ENCODE assay signal across 26 cellular contexts in the genomic region with DNA sequence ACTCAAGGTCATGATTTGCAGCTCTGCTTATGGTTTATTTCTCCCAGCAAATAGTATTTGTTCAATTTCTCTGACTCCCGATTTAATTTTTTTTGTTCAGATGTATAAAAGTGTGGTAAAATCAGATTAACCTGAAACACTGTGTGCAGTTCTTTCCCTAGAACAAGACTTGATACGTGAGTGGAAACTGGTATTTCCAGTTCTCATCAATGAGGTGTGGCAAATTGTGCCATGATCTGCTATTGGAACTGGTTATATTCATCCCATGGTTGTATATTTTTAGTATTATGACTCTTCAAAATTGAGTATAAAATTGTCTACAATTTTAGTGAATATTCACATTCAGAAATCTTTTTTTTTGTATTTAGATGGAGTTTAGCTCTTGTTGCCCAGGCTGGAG.
DNase-seq lines count a peak whose midpoint lies in the region; ATAC-seq, FAIRE-seq and TF ChIP-seq lines count a peak whose summit lies in the region.
"Had no signal": no experiment of that assay in that cellular context is flagged by ENCODE, and none has a peak within 500 bp of the region (broad histone marks: within the 10 kb centered on the region; RNA-seq: fewer than 3 reads in every experiment).

No MANE protein-coding gene starts in this region.

- H3K9me3 ChIP-seq in mammary epithelial cell (replicated peaks; ENCODE audit: insufficient read depth, low read length) (no peaks in the 10 kb centered on the region), mucosa of rectum (ENCODE audit: control insufficient read depth in 2 of 2, low read length in 2 of 2) (no peaks in the 10 kb centered on the region)
- H3K9me3 ChIP-seq: heart left ventricle, psoas muscle, testis had no signal

- peak; percentile 41 for FAIRE-seq in colon (lab: Jason Lieb, UNC)
- FAIRE-seq: astrocyte had no signal

- H3K27ac Mint-ChIP-seq in MCF 10A (ENCODE audit: low read depth, unreplicated experiment) = no peak overlapping the region
- no peak overlapping the region for H3K27ac Mint-ChIP-seq in activated T-cell treated with anti-CD3 and anti-CD28 coated beads, Interleukin-2, amount 50 U/mL, for 24 hours
- H3K27ac Mint-ChIP-seq: activated naive CD8-positive, alpha-beta T cell treated with anti-CD3 and anti-CD28 coated beads, Interleukin-2, amount 10 ng/mL, durations not matched to agents 7 days and 5 days; CD4-positive, alpha-beta T cell; GM23338; HFFc6 had no signal

- dilution Hi-C loops in mammary epithelial cell (cut with HindIII; ENCODE audit: low sequenced_read_pairs) = no loop called here

- H3K27me3 ChIP-seq in mammary epithelial cell (ENCODE audit: insufficient read depth, low read length) (no peaks in the 10 kb centered on the region), mucosa of rectum (ENCODE audit: control insufficient read depth in 2 of 2, insufficient read depth in 2 of 2, low read length in 2 of 2) (no peaks in the 10 kb centered on the region)
- H3K27me3 ChIP-seq: heart left ventricle, testis had no signal

- POLR2A ChIA-PET in MCF 10A (lab: Yijun Ruan, JAX) = no interaction called here

- H3K4me3 ChIP-seq in mammary epithelial cell (replicated peaks in 1 of 3; ENCODE audit: insufficient read depth in 1 of 3, low read depth in 2 of 3, low read length in 3 of 3) (no peak overlapping the region), mucosa of rectum (ENCODE audit: low read length in 2 of 2) (peak overlapping the region in 1 of 2 donors; percentile 23)
- H3K4me3 ChIP-seq: GM23338, heart left ventricle, psoas muscle, SK-N-MC, testis had no signal

- TF ChIP-seq CTCF in mammary epithelial cell (conservative IDR thresholded peaks at IDR 0.05 in 1 of 2, IDR thresholded peaks at IDR 0.05 in 1 of 2; ENCODE audit: extremely low read depth in 1 of 2, insufficient read depth in 1 of 2, low read depth in 1 of 2, low read length in 2 of 2) (no peak), MCF 10A (IDR thresholded peaks at IDR 0.05; ENCODE audit: unreplicated experiment) (no peak)

- BruUV-seq in mammary epithelial cell (replicated peaks; lab: Mats Ljungman, UMichigan) = no TSS peak
- BruUV-seq in MCF 10A (replicated peaks; lab: Mats Ljungman, UMichigan) = no TSS peak

- no peaks in the 10 kb centered on the region for H3K79me2 ChIP-seq in mammary epithelial cell (ENCODE audit: insufficient read depth, low read length)

- CTCF ChIA-PET in mammary epithelial cell (lab: Charles Lee; ENCODE audit: low non-redundant PET) = interaction anchor here (0.6 kb wide), 1 partner anchor 142 kb away, joined by 3 read pairs; no protein-coding TSS in a partner anchor
- CTCF ChIA-PET in MCF 10A (lab: Yijun Ruan, JAX) = no interaction called here

- ATAC-seq in HG02571 (IDR thresholded peaks at IDR 0.05; ENCODE audit: unreplicated experiment) = no peak
- ATAC-seq: GM23338, heart left ventricle, psoas muscle had no signal

- no peaks in the 10 kb centered on the region for H4K20me1 ChIP-seq in mammary epithelial cell (ENCODE audit: insufficient read depth, low read length)

- H3K9me3 Mint-ChIP-seq in MCF 10A (ENCODE audit: unreplicated experiment) = no peaks in the 10 kb centered on the region
- H3K9me3 Mint-ChIP-seq in activated T-cell treated with anti-CD3 and anti-CD28 coated beads, Interleukin-2, amount 50 U/mL, for 24 hours = no peaks in the 10 kb centered on the region
- H3K9me3 Mint-ChIP-seq: activated naive CD8-positive, alpha-beta T cell treated with anti-CD3 and anti-CD28 coated beads, Interleukin-2, amount 10 ng/mL, durations not matched to agents 7 days and 5 days; CD4-positive, alpha-beta T cell; GM23338; HFFc6 had no signal

- no peak overlapping the region for H3K4me3 Mint-ChIP-seq in MCF 10A (ENCODE audit: unreplicated experiment)
- H3K4me3 Mint-ChIP-seq in activated T-cell treated with anti-CD3 and anti-CD28 coated beads, Interleukin-2, amount 50 U/mL, for 24 hours = no peak overlapping the region
- H3K4me3 Mint-ChIP-seq: activated naive CD8-positive, alpha-beta T cell treated with anti-CD3 and anti-CD28 coated beads, Interleukin-2, amount 10 ng/mL, durations not matched to agents 7 days and 5 days; CD4-positive, alpha-beta T cell; GM23338; HFFc6 had no signal

- H3K4me1 Mint-ChIP-seq in MCF 10A (ENCODE audit: insufficient read depth, unreplicated experiment) = no peaks in the 10 kb centered on the region
- H3K4me1 Mint-ChIP-seq in activated T-cell treated with anti-CD3 and anti-CD28 coated beads, Interleukin-2, amount 50 U/mL, for 24 hours (ENCODE audit: low read depth) = peaks cover 3% of the 10 kb centered on the region
- H3K4me1 Mint-ChIP-seq: GM23338 had no signal

- intact Hi-C loops in mammary epithelial cell (cut with micrococcal nuclease) = no loop called here
- intact Hi-C loops in MCF 10A (cut with micrococcal nuclease) = no loop called here

- peak overlapping the region; percentile 23 for H3K4me2 ChIP-seq in mammary epithelial cell (ENCODE audit: insufficient read depth, low read depth, low read length)
- H3K4me2 ChIP-seq: GM23338 had no signal

- H3K27ac ChIP-seq in mammary epithelial cell (ENCODE audit: insufficient read depth, low read depth, low read length) (no peak overlapping the region), mucosa of rectum (ENCODE audit: low read depth in 2 of 2, low read length in 2 of 2) (peak overlapping the region; percentile 17 to 44)
- H3K27ac ChIP-seq: heart left ventricle, HL-60, psoas muscle, SK-N-MC, testis had no signal

- in situ Hi-C loops in mammary epithelial cell (cut with MboI; ENCODE audit: low sequenced_read_pairs in 2 of 2) = no loop called here

- H3K4me1 ChIP-seq in mammary epithelial cell (ENCODE audit: insufficient read depth, low read length) (peaks cover 5% of the 10 kb centered on the region), mucosa of rectum (ENCODE audit: control insufficient read depth in 2 of 2, insufficient read depth in 2 of 2, low read length in 2 of 2) (peaks cover 0 to 4% of the 10 kb centered on the region in 2 donors)
- H3K4me1 ChIP-seq: psoas muscle, testis had no signal

- H3K27me3 Mint-ChIP-seq in MCF 10A (ENCODE audit: insufficient read depth, unreplicated experiment) = no peaks in the 10 kb centered on the region
- H3K27me3 Mint-ChIP-seq in activated T-cell treated with anti-CD3 and anti-CD28 coated beads, Interleukin-2, amount 50 U/mL, for 24 hours = no peaks in the 10 kb centered on the region
- H3K27me3 Mint-ChIP-seq: activated naive CD8-positive, alpha-beta T cell treated with anti-CD3 and anti-CD28 coated beads, Interleukin-2, amount 10 ng/mL, durations not matched to agents 7 days and 5 days; CD4-positive, alpha-beta T cell had no signal

- peak overlapping the region; percentile 69 for H2AFZ ChIP-seq in mammary epithelial cell (ENCODE audit: low read depth, low read length)
- H2AFZ ChIP-seq: GM23338 had no signal

- H3K36me3 ChIP-seq in mammary epithelial cell (ENCODE audit: insufficient read depth, low read length) (no peaks in the 10 kb centered on the region), mucosa of rectum (ENCODE audit: control insufficient read depth in 2 of 2, insufficient read depth in 2 of 2, low read length in 2 of 2) (no peaks in the 10 kb centered on the region)
- H3K36me3 ChIP-seq: heart left ventricle had no signal

- 36% methylated on average over 2 of the region's 2 CpGs for WGBS in mammary epithelial cell (ENCODE audit: low coverage, missing lambda C conversion rate)

- H3K36me3 Mint-ChIP-seq in MCF 10A (ENCODE audit: insufficient read depth, unreplicated experiment) = no peaks in the 10 kb centered on the region
- H3K36me3 Mint-ChIP-seq in activated T-cell treated with anti-CD3 and anti-CD28 coated beads, Interleukin-2, amount 50 U/mL, for 24 hours (ENCODE audit: low read depth) = no peaks in the 10 kb centered on the region

- DNase-seq in mammary epithelial cell (peak; percentile 72), MCF 10A (ENCODE audit: unreplicated experiment) (no peak), DMS153 (lab: John Stamatoyannopoulos, UW) (no peak), hepatic stellate cell (ENCODE audit: low spot score) (no peak)
- no peak for DNase-seq in activated T-cell treated with anti-CD3 and anti-CD28 coated beads, Interleukin-2, amount 50 U/mL, for 24 hours
- DNase-seq: activated CD4-positive, alpha-beta T cell treated with anti-CD3 and anti-CD28 coated beads for 4 hours; activated gamma-delta T cell; activated naive CD8-positive, alpha-beta T cell treated with anti-CD3 and anti-CD28 coated beads, Interleukin-2, amount 10 ng/mL, durations not matched to agents 7 days and 5 days; activated T-cell treated with anti-CD3 and anti-CD28 coated beads, Interleukin-2, amount 50 U/mL, for 1 hour; CD4-positive, alpha-beta T cell; central memory CD4-positive, alpha-beta T cell; heart left ventricle; HFFc6; mesenchymal stem cell; NCI-H1092; NCI-H1694 treated with DMSO at 0.1 percent for 48 hours; psoas muscle; stimulated activated naive CD4-positive, alpha-beta T cell; testis had no signal

- H3K9ac ChIP-seq in mammary epithelial cell (ENCODE audit: insufficient read depth, low read length) = no peak overlapping the region
- H3K9ac ChIP-seq in mucosa of rectum (ENCODE audit: low read depth in 1 of 2, low read length in 2 of 2) = no peak overlapping the region
